Comparison of ENCODE assay signal across 16 cellular contexts in the genomic region with DNA sequence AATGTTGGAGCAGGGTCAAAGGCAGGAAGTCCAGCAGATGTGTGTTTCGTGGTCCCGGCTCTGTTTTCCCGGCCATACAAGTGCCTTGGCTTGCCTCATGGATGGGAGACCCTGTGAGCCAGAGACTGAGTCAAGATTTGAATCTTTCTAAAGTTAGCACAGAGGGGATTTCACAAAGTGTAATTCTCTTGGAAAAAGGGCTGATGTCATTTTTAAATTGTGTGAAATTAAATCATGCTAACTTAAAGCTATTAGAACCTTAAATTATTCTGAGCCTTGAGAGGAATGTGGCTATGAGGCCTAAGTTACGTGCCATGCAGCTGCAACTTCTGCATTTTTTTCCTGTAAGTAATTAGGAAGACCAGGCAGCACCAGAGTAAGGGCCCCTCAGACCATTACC. TPM values are rescaled to one million over a fixed set of nuclear protein-coding genes. Genes with fewer than 3 reads are reported as not detected.
DNase-seq lines count a peak whose midpoint lies in the region; ATAC-seq and TF ChIP-seq lines count a peak whose summit lies in the region.
"Had no signal": no experiment of that assay in that cellular context is flagged by ENCODE, and none has a peak within 500 bp of the region (broad histone marks: within the 10 kb centered on the region; RNA-seq: fewer than 3 reads in every experiment).

No MANE protein-coding gene starts in this region.

- no TSS peak for BruUV-seq in A673 (replicated peaks; lab: Mats Ljungman, UMichigan)
- BruUV-seq in IMR-90 (replicated peaks; lab: Mats Ljungman, UMichigan) = no TSS peak

- TF ChIP-seq CTCF in A673 (conservative IDR thresholded peaks at IDR 0.05; ENCODE audit: low read depth, low read length) = no peak
- no peak for TF ChIP-seq CTCF in IMR-90 (conservative IDR thresholded peaks at IDR 0.05; ENCODE audit: low read depth, low read length)
- no peak for TF ChIP-seq CTCF in cardiac fibroblast (IDR thresholded peaks at IDR 0.05; ENCODE audit: low read depth, low read length)
- TF ChIP-seq CTCF in left lung (IDR thresholded peaks at IDR 0.05) = no peak

- H2AK9ac ChIP-seq in IMR-90 (replicated peaks; ENCODE audit: low read depth, low read length, poor library complexity) = no peak overlapping the region

- no peak overlapping the region for H3K56ac ChIP-seq in IMR-90 (ENCODE audit: extremely low read depth, insufficient read depth, low read length)

- no CpG with 5 or more reads among the region's 4 CpGs for WGBS in IMR-90 (ENCODE audit: extremely low coverage in 2 of 2, insufficient read length in 1 of 2), 2 experiments

- CTCF ChIA-PET in A673 (lab: Charles Lee) = no interaction called here
- CTCF ChIA-PET in IMR-90 (lab: Yijun Ruan, JAX) = no interaction called here

- peaks cover 3% of the 10 kb centered on the region for H3K4me1 ChIP-seq in A673 (ENCODE audit: insufficient read depth, low read length, poor library complexity, severe bottlenecking)
- peaks cover 6% of the 10 kb centered on the region; the same call in 1 of the 2 replicates for H3K4me1 ChIP-seq in IMR-90 (ENCODE audit: control insufficient read depth, insufficient read depth, low read length)
- H3K4me1 ChIP-seq in left lung = peaks cover 0 to 6% of the 10 kb centered on the region in 2 donors
- H3K4me1 ChIP-seq: Caco-2 had no signal

- dilution Hi-C loops in IMR-90 (cut with HindIII; ENCODE audit: low sequenced_read_pairs, unreplicated experiment) = no loop called here

- no peaks in the 10 kb centered on the region for H3K27me3 ChIP-seq in A673 (replicated peaks; ENCODE audit: insufficient read depth, low read depth, low read length, poor library complexity)
- H3K27me3 ChIP-seq in IMR-90 (ENCODE audit: control insufficient read depth, insufficient read depth, low read length) = no peaks in the 10 kb centered on the region
- H3K27me3 ChIP-seq in left lung = no peaks in the 10 kb centered on the region

- H3K27ac ChIP-seq in A673 (ENCODE audit: low read depth, low read length, poor library complexity, severe bottlenecking) (peak overlapping the region; percentile 4), IMR-90 (ENCODE audit: insufficient read depth, low read length) (no peak overlapping the region), left lung (no peak overlapping the region)

- no peak overlapping the region for H2BK120ac ChIP-seq in IMR-90 (ENCODE audit: low read depth, low read length)

- no peak overlapping the region for H3K23ac ChIP-seq in IMR-90 (ENCODE audit: low read depth, low read length)

- H2AFZ ChIP-seq in IMR-90 (replicated peaks; ENCODE audit: low read length, poor library complexity) = peak overlapping the region; percentile 75

- peak overlapping the region; percentile 2; the same call in 1 of the 2 replicates for H3K4ac ChIP-seq in IMR-90 (ENCODE audit: low read depth, low read length)

- DNase-seq in A673 (ENCODE audit: low spot score) (peak; percentile 22), IMR-90 (peak; percentile 66), cardiac fibroblast (ENCODE audit: low read depth in 2 of 2) (peak; percentile 13 to 63), left lung (no peak), NCI-H226 (no peak), CD1c-positive myeloid dendritic cell (ENCODE audit: extremely low spot score) (no peak), occipital lobe (lab: John Stamatoyannopoulos, UW) (no peak)
- DNase-seq: Caco-2; cerebellar nuclear complex; erythroblast; GF-D8; NCI-H524; stimulated activated naive CD4-positive, alpha-beta T cell treated with Interleukin-2 at 50 U/mL for 16 hours had no signal

- peak overlapping the region; percentile 47 to 67; a peak in 2 of 4 replicates for H4K8ac ChIP-seq in IMR-90 (ENCODE audit: low read depth in 2 of 2, low read length in 2 of 2)

- no peaks in the 10 kb centered on the region for H3K79me1 ChIP-seq in IMR-90 (ENCODE audit: low read depth in 1 of 2, low read length in 2 of 2)

- no peak overlapping the region for H4K5ac ChIP-seq in IMR-90 (ENCODE audit: low read depth, low read length)

- no peak overlapping the region for H3K4me2 ChIP-seq in IMR-90 (ENCODE audit: low read depth, low read length)

- no peak overlapping the region for H3K14ac ChIP-seq in IMR-90 (replicated peaks; ENCODE audit: low read depth, low read length)

- H3K18ac ChIP-seq in IMR-90 (ENCODE audit: low read depth, low read length) = no peak overlapping the region

- ATAC-seq in IMR-90 (ENCODE audit: low read depth) (peak; percentile 38), left lung (peak; percentile 21), GM19452 (IDR thresholded peaks at IDR 0.05; ENCODE audit: unreplicated experiment) (no peak)

- peaks cover 4% of the 10 kb centered on the region for H3K9me1 ChIP-seq in IMR-90 (ENCODE audit: insufficient read depth, low read length)

- H3K4me3 ChIP-seq in A673 (ENCODE audit: low read depth, low read length, poor library complexity, severe bottlenecking) = no peak overlapping the region
- no peak overlapping the region for H3K4me3 ChIP-seq in IMR-90 (ENCODE audit: insufficient read depth, low read depth, low read length)
- H3K4me3 ChIP-seq in cardiac fibroblast (replicated peaks in 1 of 2; ENCODE audit: low read depth in 2 of 2, low read length in 2 of 2) = no peak overlapping the region
- no peak overlapping the region for H3K4me3 ChIP-seq in left lung
- H3K4me3 ChIP-seq: lung, skin epidermis had no signal

- H3K9me3 ChIP-seq in A673 (ENCODE audit: low read depth, low read length, poor library complexity, severe bottlenecking) (no peaks in the 10 kb centered on the region), IMR-90 (ENCODE audit: control insufficient read depth, insufficient read depth, low read length) (no peaks in the 10 kb centered on the region), left lung (no peaks in the 10 kb centered on the region)
- H3K9me3 ChIP-seq: Caco-2 had no signal

- H2BK5ac ChIP-seq in IMR-90 (ENCODE audit: low read depth, low read length, poor library complexity, severe bottlenecking) = peak overlapping the region; percentile 24

- H2BK15ac ChIP-seq in IMR-90 (ENCODE audit: low read depth, low read length) = no peak overlapping the region

- H2BK20ac ChIP-seq in IMR-90 (ENCODE audit: low read depth, low read length) = no peak overlapping the region

- in situ Hi-C loops in IMR-90 (cut with MboI; ENCODE audit: low sequenced_read_pairs) = no loop called here

- POLR2A ChIA-PET in A673 (lab: Charles Lee; ENCODE audit: low non-redundant PET) (no interaction called here), IMR-90 (lab: Charles Lee; ENCODE audit: unreplicated experiment) (no interaction called here)

- no peak for TF ChIP-seq POLR2A in IMR-90 (IDR thresholded peaks at IDR 0.05; ENCODE audit: low read depth, low read length)

- no peaks in the 10 kb centered on the region for H4K20me1 ChIP-seq in IMR-90 (ENCODE audit: insufficient read depth, low read length)

- H3K36me3 ChIP-seq in A673 (ENCODE audit: insufficient read depth, low read length, poor library complexity, severe bottlenecking) (no peaks in the 10 kb centered on the region), IMR-90 (ENCODE audit: control insufficient read depth, insufficient read depth, low read length) (no peaks in the 10 kb centered on the region), left lung (no peaks in the 10 kb centered on the region)

- intact Hi-C loops in A673 (cut with micrococcal nuclease; ENCODE audit: unreplicated experiment) (no loop called here), IMR-90 (cut with micrococcal nuclease) (no loop called here), left lung (cut with DNase I) (no loop called here)

- H2AK5ac ChIP-seq in IMR-90 (ENCODE audit: low read depth, low read length) = no peak overlapping the region

- no peak overlapping the region for H3K9ac ChIP-seq in IMR-90 (ENCODE audit: low read depth, low read length)

- no peak overlapping the region for H4K91ac ChIP-seq in IMR-90 (ENCODE audit: insufficient read depth, low read depth, low read length)

- TF ChIP-seq RAD21 in IMR-90 (IDR thresholded peaks at IDR 0.05; ENCODE audit: low read length) = no peak

TF ChIP-seq in IMR-90, 13 proteins besides CTCF, POLR2A, EP300 and RAD21 (continues in another document):
- no peak for TF ChIP-seq BHLHE40 (IDR thresholded peaks at IDR 0.05; ENCODE audit: low read depth, low read length)
- TF ChIP-seq, protein P1, sequence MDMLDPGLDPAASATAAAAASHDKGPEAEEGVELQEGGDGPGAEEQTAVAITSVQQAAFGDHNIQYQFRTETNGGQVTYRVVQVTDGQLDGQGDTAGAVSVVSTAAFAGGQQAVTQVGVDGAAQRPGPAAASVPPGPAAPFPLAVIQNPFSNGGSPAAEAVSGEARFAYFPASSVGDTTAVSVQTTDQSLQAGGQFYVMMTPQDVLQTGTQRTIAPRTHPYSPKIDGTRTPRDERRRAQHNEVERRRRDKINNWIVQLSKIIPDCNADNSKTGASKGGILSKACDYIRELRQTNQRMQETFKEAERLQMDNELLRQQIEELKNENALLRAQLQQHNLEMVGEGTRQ (IDR thresholded peaks at IDR 0.05; ENCODE audit: low read depth, low read length) = no peak
- no peak for TF ChIP-seq MAFK (IDR thresholded peaks at IDR 0.05; ENCODE audit: low read depth, low read length)
- TF ChIP-seq CEBPB (IDR thresholded peaks at IDR 0.05; ENCODE audit: low read depth, low read length) = no peak
- no peak for TF ChIP-seq RFX5 (IDR thresholded peaks at IDR 0.05; ENCODE audit: low read depth, low read length)
- no peak for TF ChIP-seq FOS (IDR thresholded peaks at IDR 0.05; ENCODE audit: low read depth, low read length)
- TF ChIP-seq SMC3 (IDR thresholded peaks at IDR 0.05; ENCODE audit: low read depth, low read length) = no peak
- TF ChIP-seq CHD1 (IDR thresholded peaks at IDR 0.05; ENCODE audit: low read depth, low read length) = no peak
- TF ChIP-seq, protein P2, sequence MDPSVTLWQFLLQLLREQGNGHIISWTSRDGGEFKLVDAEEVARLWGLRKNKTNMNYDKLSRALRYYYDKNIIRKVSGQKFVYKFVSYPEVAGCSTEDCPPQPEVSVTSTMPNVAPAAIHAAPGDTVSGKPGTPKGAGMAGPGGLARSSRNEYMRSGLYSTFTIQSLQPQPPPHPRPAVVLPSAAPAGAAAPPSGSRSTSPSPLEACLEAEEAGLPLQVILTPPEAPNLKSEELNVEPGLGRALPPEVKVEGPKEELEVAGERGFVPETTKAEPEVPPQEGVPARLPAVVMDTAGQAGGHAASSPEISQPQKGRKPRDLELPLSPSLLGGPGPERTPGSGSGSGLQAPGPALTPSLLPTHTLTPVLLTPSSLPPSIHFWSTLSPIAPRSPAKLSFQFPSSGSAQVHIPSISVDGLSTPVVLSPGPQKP (IDR thresholded peaks at IDR 0.05; ENCODE audit: borderline replicate concordance, low read depth, low read length) = no peak
- TF ChIP-seq MAZ (IDR thresholded peaks at IDR 0.05; ENCODE audit: borderline replicate concordance, low read depth, low read length) = no peak
- no peak for TF ChIP-seq MXI1 (IDR thresholded peaks at IDR 0.05; ENCODE audit: borderline replicate concordance, low read depth, low read length)
- no peak for TF ChIP-seq RCOR1 (IDR thresholded peaks at IDR 0.05; ENCODE audit: insufficient replicate concordance, low read length)

RNA-seq across cellular contexts. Expression of a gene that starts 38.3 kb away (rescaled TPM):
- 53.5 and 57.8 TPM in 2 replicates for total RNA-seq in A673 (2021)
- total RNA-seq in IMR-90 (2012; rRNA removed) = 38.2 and 58.9 TPM in 2 replicates
- 30.6 and 31.6 TPM in 2 replicates for polyA plus RNA-seq in IMR-90 (2012; rRNA removed)
- polyA plus RNA-seq in IMR-90 (2012; cell fraction: cytosol; rRNA removed) = 19.5 and 39.0 TPM in 2 replicates
- 18.1 and 18.9 TPM in 2 replicates for polyA plus RNA-seq in IMR-90 (2012; cell fraction: nucleus; rRNA removed; ENCODE audit: low replicate concordance)
- total RNA-seq in left lung = 10 to 100 TPM; 46.8 to 48.7 TPM
- 34.0 TPM for total RNA-seq in occipital lobe

Comparison
In these comparisons a context has a peak if more than half of its experiments do, and no peak if none do; other contexts are left out.
1. DNase-seq: peak in A673 (single experiment), IMR-90 (single experiment) and cardiac fibroblast (2 of 2); none in left lung (0 of 2), NCI-H226 (single experiment), CD1c-positive myeloid dendritic cell (single experiment) and occipital lobe (single experiment).